In the genomic region with DNA sequence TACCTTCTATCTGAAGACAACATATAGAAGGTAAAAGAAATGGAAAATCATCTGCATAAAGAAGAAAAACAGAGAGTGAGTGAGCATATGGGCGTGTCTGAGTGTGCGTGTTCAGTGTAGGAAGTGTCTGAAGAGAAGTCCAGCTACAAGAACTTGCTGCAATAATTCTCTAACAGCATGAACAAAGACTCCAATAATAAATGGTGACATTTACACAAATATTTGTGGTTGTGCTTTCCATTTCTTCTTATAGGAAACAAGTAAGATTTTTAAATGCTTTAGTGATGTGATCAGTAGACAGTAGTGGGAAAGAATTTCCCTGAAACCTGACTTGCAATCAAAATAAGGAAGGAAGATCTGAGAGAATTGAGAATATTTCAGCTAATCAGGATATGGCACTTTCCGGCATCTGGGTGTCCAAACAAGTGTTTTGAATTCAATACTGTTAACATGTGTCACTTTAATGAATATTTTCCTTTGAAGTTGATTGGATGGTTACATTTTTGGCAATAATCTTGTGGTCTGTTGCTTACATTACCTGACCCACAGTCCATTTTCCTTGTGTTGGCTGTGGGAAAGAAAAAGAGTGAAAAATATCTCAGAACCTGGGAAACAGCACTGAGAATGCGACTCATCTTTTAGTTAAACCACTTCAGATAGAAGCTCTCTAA, we compare ENCODE assay signal across 9 cellular contexts.
DNase-seq lines count a peak whose midpoint lies in the region; ATAC-seq and TF ChIP-seq lines count a peak whose summit lies in the region.
"Had no signal": no experiment of that assay in that cellular context is flagged by ENCODE, and none has a peak within 500 bp of the region (broad histone marks: within the 10 kb centered on the region; RNA-seq: fewer than 3 reads in every experiment).

No MANE protein-coding gene starts in this region.

- H3K27me3 Mint-ChIP-seq in dendritic cell treated with granulocyte-macrophage colony-stimulating factor and Interleukin-4, amounts not matched to agents 40 ng/mL and 50 ng/mL, for 4 days: no peaks in the 10 kb centered on the region
- peaks cover 10% of the 10 kb centered on the region for H3K27me3 Mint-ChIP-seq in activated CD4-positive, alpha-beta memory T cell treated with anti-CD3 and anti-CD28 coated beads for 36 hours

- H3K9me3 ChIP-seq in MG63 (no peaks in the 10 kb centered on the region), mucosa of rectum (ENCODE audit: control insufficient read depth in 2 of 2, low read length in 2 of 2) (no peaks in the 10 kb centered on the region), testis (no peaks in the 10 kb centered on the region)

- WGBS in testis, 2 donors: 54 to 55% methylated on average over 4 of the region's 4 CpGs

- peak overlapping the region; percentile 93 for H3K27ac ChIP-seq in ACC112 (ENCODE audit: low read depth, low read length)
- peak overlapping the region; percentile 34 to 45 for H3K27ac ChIP-seq in mucosa of rectum (ENCODE audit: low read depth in 2 of 2, low read length in 2 of 2)
- peak overlapping the region in 1 of 2 donors; percentile 53 for H3K27ac ChIP-seq in testis

- DNase-seq in MG63 (peak; percentile 35), testis (no peak)
- no peak for DNase-seq in activated CD4-positive, alpha-beta memory T cell treated with anti-CD3 and anti-CD28 coated beads for 36 hours
- DNase-seq: Kasumi-1 had no signal

- H3K4me1 ChIP-seq in ACC112 (ENCODE audit: control insufficient read depth, insufficient read depth, low read length, unreplicated experiment): peaks cover 31% of the 10 kb centered on the region
- H3K4me1 ChIP-seq in mucosa of rectum (ENCODE audit: control insufficient read depth in 2 of 2, insufficient read depth in 2 of 2, low read length in 2 of 2): no peaks in the 10 kb centered on the region
- H3K4me1 ChIP-seq in testis: peaks cover 3% of the 10 kb centered on the region

- H3K9ac ChIP-seq in mucosa of rectum (ENCODE audit: low read depth in 1 of 2, low read length in 2 of 2): no peak overlapping the region

- H3K4me3 Mint-ChIP-seq in dendritic cell treated with granulocyte-macrophage colony-stimulating factor and Interleukin-4, amounts not matched to agents 40 ng/mL and 50 ng/mL, for 4 days: peak overlapping the region; percentile 66
- no peak overlapping the region for H3K4me3 Mint-ChIP-seq in activated CD4-positive, alpha-beta memory T cell treated with anti-CD3 and anti-CD28 coated beads for 36 hours

- H3K4me3 ChIP-seq in ACC112 (ENCODE audit: low read depth, low read length) (peak overlapping the region; percentile 72), MG63 (peak overlapping the region; percentile 28), mucosa of rectum (ENCODE audit: low read length in 2 of 2) (peak overlapping the region in 1 of 2 donors; percentile 38), testis (no peak overlapping the region)

- H2AFZ ChIP-seq in ACC112 (ENCODE audit: low read length, unreplicated experiment): peak overlapping the region; percentile 70

- H3K9me3 Mint-ChIP-seq in dendritic cell treated with granulocyte-macrophage colony-stimulating factor and Interleukin-4, amounts not matched to agents 40 ng/mL and 50 ng/mL, for 4 days: no peaks in the 10 kb centered on the region
- H3K9me3 Mint-ChIP-seq in activated CD4-positive, alpha-beta memory T cell treated with anti-CD3 and anti-CD28 coated beads for 36 hours: no peaks in the 10 kb centered on the region

- ATAC-seq in GM21360 (IDR thresholded peaks at IDR 0.05; ENCODE audit: unreplicated experiment) (no peak), GM19463 (IDR thresholded peaks at IDR 0.05; ENCODE audit: unreplicated experiment) (no peak)

- H3K27me3 ChIP-seq in ACC112 (ENCODE audit: insufficient read depth, low read length) (no peaks in the 10 kb centered on the region), MG63 (no peaks in the 10 kb centered on the region), mucosa of rectum (ENCODE audit: control insufficient read depth in 2 of 2, insufficient read depth in 2 of 2, low read length in 2 of 2) (no peaks in the 10 kb centered on the region), testis (no peaks in the 10 kb centered on the region)

- no peak for TF ChIP-seq CTCF in testis (IDR thresholded peaks at IDR 0.05)

- no peaks in the 10 kb centered on the region for H3K79me2 ChIP-seq in ACC112 (ENCODE audit: control insufficient read depth, insufficient read depth, low read length, unreplicated experiment)

- H3K4me1 Mint-ChIP-seq in dendritic cell treated with granulocyte-macrophage colony-stimulating factor and Interleukin-4, amounts not matched to agents 40 ng/mL and 50 ng/mL, for 4 days (ENCODE audit: low read depth): peaks cover 36% of the 10 kb centered on the region
- H3K4me1 Mint-ChIP-seq in activated CD4-positive, alpha-beta memory T cell treated with anti-CD3 and anti-CD28 coated beads for 36 hours (ENCODE audit: low read depth): no peaks in the 10 kb centered on the region

- H3K36me3 Mint-ChIP-seq in dendritic cell treated with granulocyte-macrophage colony-stimulating factor and Interleukin-4, amounts not matched to agents 40 ng/mL and 50 ng/mL, for 4 days (ENCODE audit: low read depth): no peaks in the 10 kb centered on the region
- H3K36me3 Mint-ChIP-seq in activated CD4-positive, alpha-beta memory T cell treated with anti-CD3 and anti-CD28 coated beads for 36 hours: no peaks in the 10 kb centered on the region

- intact Hi-C loops in dendritic cell treated with granulocyte-macrophage colony-stimulating factor and Interleukin-4, amounts not matched to agents 40 ng/mL and 50 ng/mL, for 4 days (cut with micrococcal nuclease): no loop called here
- intact Hi-C loops in activated CD4-positive, alpha-beta memory T cell treated with anti-CD3 and anti-CD28 coated beads for 36 hours (cut with micrococcal nuclease): no loop called here
- intact Hi-C loops in testis (cut with DNase I; ENCODE audit: low total_unique reads): no loop called here

- H3K27ac Mint-ChIP-seq in dendritic cell treated with granulocyte-macrophage colony-stimulating factor and Interleukin-4, amounts not matched to agents 40 ng/mL and 50 ng/mL, for 4 days: peak overlapping the region; percentile 82
- no peak overlapping the region for H3K27ac Mint-ChIP-seq in activated CD4-positive, alpha-beta memory T cell treated with anti-CD3 and anti-CD28 coated beads for 36 hours

- CTCF ChIA-PET in activated CD4-positive, alpha-beta memory T cell treated with anti-CD3 and anti-CD28 coated beads for 36 hours (lab: Charles Lee): no interaction called here

- POLR2A ChIA-PET in activated CD4-positive, alpha-beta memory T cell treated with anti-CD3 and anti-CD28 coated beads for 36 hours (lab: Charles Lee): no interaction called here

- TF ChIP-seq POLR2A in testis (IDR thresholded peaks at IDR 0.05): no peak

- H3K36me3 ChIP-seq in ACC112 (ENCODE audit: insufficient read depth, low read length) (no peaks in the 10 kb centered on the region), MG63 (no peaks in the 10 kb centered on the region), mucosa of rectum (ENCODE audit: control insufficient read depth in 2 of 2, insufficient read depth in 2 of 2, low read length in 2 of 2) (no peaks in the 10 kb centered on the region), testis (ENCODE audit: low read depth, missing control alignments) (no peaks in the 10 kb centered on the region)

Comparison
In these comparisons a context has a peak if more than half of its experiments do, and no peak if none do; other contexts are left out.
1. H3K4me3 ChIP-seq: peak in ACC112 (single experiment) and MG63 (single experiment); none in testis (0 of 2).